ENCODE assay signal across 16 cellular contexts in the genomic region with DNA sequence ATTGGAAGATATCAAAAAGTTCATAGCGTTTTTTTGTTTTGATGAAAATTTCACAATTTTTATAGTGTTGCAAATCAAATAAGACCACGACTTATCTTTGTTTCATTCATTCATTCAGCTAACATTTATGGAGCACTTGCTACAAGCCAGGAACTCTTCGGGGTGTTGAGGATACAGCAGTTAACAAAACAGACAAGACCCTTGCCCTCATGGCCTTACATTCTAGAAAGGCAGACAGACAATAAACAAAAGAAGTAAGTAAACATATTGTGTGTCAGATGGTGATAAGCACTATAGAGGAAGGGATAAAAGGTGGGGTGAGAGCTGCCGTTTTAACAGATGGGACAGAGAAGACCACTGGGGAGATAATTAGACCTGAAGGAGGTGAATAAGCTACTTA.
"Had no signal": no experiment of that assay in that cellular context is flagged by ENCODE, and none has a peak within 500 bp of the region (broad histone marks: within the 10 kb centered on the region; RNA-seq: fewer than 3 reads in every experiment).

No MANE protein-coding gene starts in this region.

- H3K9me3 Mint-ChIP-seq: activated CD8-positive, alpha-beta T cell treated with anti-CD3 and anti-CD28 coated beads for 36 hours; naive B cell; neural crest cell had no signal

- H3K27ac Mint-ChIP-seq: activated CD4-positive, alpha-beta T cell treated with anti-CD3 and anti-CD28 coated beads, Interleukin-2, amount 10 ng/mL, durations not matched to agents 24 days and 14 days; activated CD8-positive, alpha-beta T cell treated with anti-CD3 and anti-CD28 coated beads for 36 hours; activated naive CD8-positive, alpha-beta T cell treated with anti-CD3 and anti-CD28 coated beads, Interleukin-2, amount 10 ng/mL, durations not matched to agents 7 days and 5 days; activated T-helper 17 cell treated with anti-CD3 and anti-CD28 coated beads, Interleukin-2, amount 50 U/mL, for 72 hours; naive B cell had no signal

- DNase-seq: activated CD4-positive, alpha-beta T cell treated with anti-CD3 and anti-CD28 coated beads, Interleukin-2, amount 10 ng/mL, durations not matched to agents 24 days and 14 days; activated CD8-positive, alpha-beta T cell treated with anti-CD3 and anti-CD28 coated beads for 36 hours; activated naive CD4-positive, alpha-beta T cell treated with Interleukin-2 at 50 U/mL for 16 hours; activated naive CD8-positive, alpha-beta T cell treated with anti-CD3 and anti-CD28 coated beads, Interleukin-2, amount 10 ng/mL, durations not matched to agents 7 days and 5 days; activated T-cell treated with anti-CD3 and anti-CD28 coated beads, Interleukin-2, amount 50 U/mL, for 1 hour; amygdala; dermis blood vessel endothelial cell; effector memory CD4-positive, alpha-beta T cell; foreskin fibroblast; mesenchymal stem cell; mucosa of descending colon; naive B cell; stimulated activated naive CD8-positive, alpha-beta T cell treated with anti-CD3 and anti-CD28 coated beads, Interleukin-15, Interleukin-2, amounts not matched to agents 100 U/mL and 50 U/mL, for 24 hours; substantia nigra had no signal

- H3K36me3 Mint-ChIP-seq: activated naive CD8-positive, alpha-beta T cell treated with anti-CD3 and anti-CD28 coated beads, Interleukin-2, amount 10 ng/mL, durations not matched to agents 7 days and 5 days; naive B cell had no signal

- H3K4me1 Mint-ChIP-seq: activated CD4-positive, alpha-beta T cell treated with anti-CD3 and anti-CD28 coated beads, Interleukin-2, amount 10 ng/mL, durations not matched to agents 24 days and 14 days; activated naive CD8-positive, alpha-beta T cell treated with anti-CD3 and anti-CD28 coated beads, Interleukin-2, amount 10 ng/mL, durations not matched to agents 7 days and 5 days; activated T-helper 17 cell treated with anti-CD3 and anti-CD28 coated beads, Interleukin-2, amount 50 U/mL, for 72 hours had no signal

- H3K4me3 Mint-ChIP-seq: activated CD4-positive, alpha-beta T cell treated with anti-CD3 and anti-CD28 coated beads, Interleukin-2, amount 10 ng/mL, durations not matched to agents 24 days and 14 days; activated CD8-positive, alpha-beta T cell treated with anti-CD3 and anti-CD28 coated beads for 36 hours; activated naive CD8-positive, alpha-beta T cell treated with anti-CD3 and anti-CD28 coated beads, Interleukin-2, amount 10 ng/mL, durations not matched to agents 7 days and 5 days; activated T-helper 17 cell treated with anti-CD3 and anti-CD28 coated beads, Interleukin-2, amount 50 U/mL, for 72 hours; naive B cell; neural crest cell had no signal

- H3K27me3 Mint-ChIP-seq: activated CD8-positive, alpha-beta T cell treated with anti-CD3 and anti-CD28 coated beads for 36 hours; activated naive CD8-positive, alpha-beta T cell treated with anti-CD3 and anti-CD28 coated beads, Interleukin-2, amount 10 ng/mL, durations not matched to agents 7 days and 5 days; activated T-helper 17 cell treated with anti-CD3 and anti-CD28 coated beads, Interleukin-2, amount 50 U/mL, for 72 hours; naive B cell had no signal
